5 cellular contexts compared by ENCODE assay signal in the genomic region with DNA sequence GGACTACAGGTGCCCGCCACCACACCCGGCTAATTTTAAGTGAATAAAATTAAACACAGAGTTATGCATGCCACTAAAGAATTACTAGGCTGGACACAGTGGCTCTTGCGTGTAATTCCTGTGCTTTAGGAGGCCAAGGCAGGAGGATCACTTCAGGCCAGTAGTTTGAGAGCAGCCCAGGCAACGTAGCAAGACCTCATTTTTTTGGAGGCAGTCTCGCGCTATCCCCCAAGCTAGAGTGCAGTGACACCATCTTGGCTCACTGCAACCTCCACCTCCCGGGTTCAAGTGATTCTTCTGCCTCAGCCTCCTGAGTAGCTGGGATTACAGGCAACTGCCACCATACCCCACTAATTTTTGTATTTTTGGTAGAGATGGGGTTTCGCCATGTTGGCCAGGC. TPM values are rescaled to one million over a fixed set of nuclear protein-coding genes. Genes with fewer than 3 reads are reported as not detected.
DNase-seq lines count a peak whose midpoint lies in the region; ATAC-seq, FAIRE-seq and TF ChIP-seq lines count a peak whose summit lies in the region.
"Not testable (repeated sequence)": the region's sequence is repeated elsewhere in the genome, so short reads cannot be mapped to it uniquely, and the experiment has no call there.

No MANE protein-coding gene starts in this region.

- TF ChIP-seq RAD21 in K562 (CRISPR knock-in tag; conservative IDR thresholded peaks at IDR 0.05 in 1 of 2, IDR thresholded peaks at IDR 0.05 in 1 of 2): not testable (repeated sequence)

- H3K27me3 ChIP-seq in CD4-positive, CD25-positive, alpha-beta regulatory T cell (ENCODE audit: control insufficient read depth, insufficient read depth, low read length); K562 (ENCODE audit: control insufficient read depth in 2 of 2, insufficient read depth in 2 of 2, low read length in 2 of 2); psoas muscle (ENCODE audit: insufficient read depth in 3 of 3, low read length in 2 of 3): not testable (repeated sequence)

- peaks cover 7 to 39% (median 26%) of the 10 kb centered on the region in 4 donors for H3K4me1 Mint-ChIP-seq in CD4-positive, CD25-positive, alpha-beta regulatory T cell
- peaks cover 31% of the 10 kb centered on the region for H3K4me1 Mint-ChIP-seq in activated T-cell treated with anti-CD3 and anti-CD28 coated beads, Interleukin-2, amount 50 U/mL, for 24 hours (ENCODE audit: low read depth)

- CTCF ChIA-PET in RWPE1 (lab: Yijun Ruan, JAX) (interaction anchor here (0.6 kb wide), 1 partner anchor 26 kb away, joined by 3 read pairs; no protein-coding TSS in a partner anchor), K562 (lab: Yijun Ruan, JAX; ENCODE audit: low intra/inter-chr PET ratio) (interaction anchor here (0.6 kb wide), 1 partner anchor 374 kb away, joined by 3 read pairs; no protein-coding TSS in a partner anchor)

- TF ChIP-seq CTCF in RWPE1 (conservative IDR thresholded peaks at IDR 0.05; ENCODE audit: low read depth); K562 (IDR thresholded peaks at IDR 0.05 in 2 of 3, conservative IDR thresholded peaks at IDR 0.05 in 1 of 3; ENCODE audit: insufficient read depth in 2 of 3, low read depth in 1 of 3, low read length in 3 of 3); psoas muscle (IDR thresholded peaks at IDR 0.05): not testable (repeated sequence)

- TF ChIP-seq POLR2A in K562 (conservative IDR thresholded peaks at IDR 0.05): not testable (repeated sequence)

- FAIRE-seq in K562 (lab: Jason Lieb, UNC): not testable (repeated sequence)

- intact Hi-C loops in K562 (cut with micrococcal nuclease); psoas muscle (cut with DNase I): not testable (repeated sequence)

- peak overlapping the region; percentile 10 for H3K27ac ChIP-seq in CD4-positive, CD25-positive, alpha-beta regulatory T cell (ENCODE audit: insufficient read depth, low read length, poor library complexity, severe bottlenecking)
- H3K27ac ChIP-seq in RWPE1: peak overlapping the region; percentile 50
- H3K27ac ChIP-seq in K562 (ENCODE audit: extremely low read depth, low read depth, low read length): not testable (repeated sequence)
- peak overlapping the region; percentile 26 for H3K27ac ChIP-seq in psoas muscle

- WGBS in K562 (ENCODE audit: insufficient coverage, low coverage, missing lambda C conversion rate): 92% methylated on average over 8 of the region's 8 CpGs
- WGBS in psoas muscle, 3 donors: 92 to 97% (median 93%) methylated on average over 8 of the region's 8 CpGs

- not testable (repeated sequence) for H3K9me3 ChIP-seq in CD4-positive, CD25-positive, alpha-beta regulatory T cell (ENCODE audit: control insufficient read depth in 2 of 2, low read length in 2 of 2); K562 (replicated peaks; ENCODE audit: control insufficient read depth, insufficient read depth, low read depth, low read length); psoas muscle

- not testable (repeated sequence) for TF ChIP-seq EP300 in K562 (IDR thresholded peaks at IDR 0.05; ENCODE audit: low read length)

- DNase-seq in CD4-positive, CD25-positive, alpha-beta regulatory T cell; RWPE1 (ENCODE audit: low spot score); activated T-cell treated with anti-CD3 and anti-CD28 coated beads, Interleukin-2, amount 50 U/mL, for 24 hours; K562 (ENCODE audit: extremely low read depth in 1 of 4, low spot score in 3 of 4); psoas muscle: not testable (repeated sequence)

- peaks cover 34% of the 10 kb centered on the region for H3K36me3 ChIP-seq in CD4-positive, CD25-positive, alpha-beta regulatory T cell (ENCODE audit: control insufficient read depth, insufficient read depth, low read length)
- peaks cover 35% of the 10 kb centered on the region for H3K36me3 ChIP-seq in K562 (ENCODE audit: control insufficient read depth, insufficient read depth, low read length)
- peaks cover 4 to 61% of the 10 kb centered on the region in 2 donors for H3K36me3 ChIP-seq in psoas muscle (ENCODE audit: insufficient read depth in 1 of 2, low read depth in 1 of 2)

- peaks cover 10% of the 10 kb centered on the region for H3K4me1 ChIP-seq in CD4-positive, CD25-positive, alpha-beta regulatory T cell (ENCODE audit: control insufficient read depth, insufficient read depth, low read length, poor library complexity, severe bottlenecking)
- not testable (repeated sequence) for H3K4me1 ChIP-seq in K562 (replicated peaks in 1 of 2; ENCODE audit: control insufficient read depth in 2 of 2, insufficient read depth in 2 of 2, low read length in 2 of 2)
- peaks cover 29% of the 10 kb centered on the region for H3K4me1 ChIP-seq in psoas muscle

- POLR2A ChIA-PET in RWPE1 (lab: Yijun Ruan, JAX; ENCODE audit: low non-redundant PET): not testable (repeated sequence)
- POLR2A ChIA-PET in K562 (lab: Yijun Ruan, JAX): interaction anchor here (0.6 to 1.9 kb wide), 5 partner anchors 11 to 84 kb away, joined by 3 to 7 read pairs (median 3); partner anchors contain the start of gene COPG1

- not testable (repeated sequence) for H2AFZ ChIP-seq in K562 (ENCODE audit: low read depth, low read length)

- H3K9ac ChIP-seq in K562 (ENCODE audit: insufficient read depth in 1 of 2, low read depth in 2 of 2, low read length in 2 of 2): not testable (repeated sequence)

- H3K79me2 ChIP-seq in K562 (ENCODE audit: control insufficient read depth, insufficient read depth, low read length): peaks cover 15% of the 10 kb centered on the region

- not testable (repeated sequence) for H3K4me2 ChIP-seq in K562 (ENCODE audit: insufficient read depth, low read length)

- ATAC-seq in CD4-positive, CD25-positive, alpha-beta regulatory T cell (ENCODE audit: low read depth in 2 of 2); K562; psoas muscle: not testable (repeated sequence)

- H3K4me3 ChIP-seq in CD4-positive, CD25-positive, alpha-beta regulatory T cell (ENCODE audit: low read depth, low read length); K562; psoas muscle: not testable (repeated sequence)

- not testable (repeated sequence) for H3K27ac Mint-ChIP-seq in CD4-positive, CD25-positive, alpha-beta regulatory T cell
- peak overlapping the region; percentile 22 for H3K27ac Mint-ChIP-seq in activated T-cell treated with anti-CD3 and anti-CD28 coated beads, Interleukin-2, amount 50 U/mL, for 24 hours

- H3K36me3 Mint-ChIP-seq in CD4-positive, CD25-positive, alpha-beta regulatory T cell: peaks cover 26% of the 10 kb centered on the region
- H3K36me3 Mint-ChIP-seq in activated T-cell treated with anti-CD3 and anti-CD28 coated beads, Interleukin-2, amount 50 U/mL, for 24 hours (ENCODE audit: low read depth): peaks cover 75% of the 10 kb centered on the region

- in situ Hi-C loops in K562 (cut with MboI): not testable (repeated sequence)

- H4K20me1 ChIP-seq in K562 (replicated peaks; ENCODE audit: control insufficient read depth, insufficient read depth, low read length): not testable (repeated sequence)

- not testable (repeated sequence) for H3K9me3 Mint-ChIP-seq in CD4-positive, CD25-positive, alpha-beta regulatory T cell; activated T-cell treated with anti-CD3 and anti-CD28 coated beads, Interleukin-2, amount 50 U/mL, for 24 hours

- not testable (repeated sequence) for BruUV-seq in K562 (replicated peaks; lab: Mats Ljungman, UMichigan)

- not testable (repeated sequence) for H3K9me1 ChIP-seq in K562 (ENCODE audit: control insufficient read depth, insufficient read depth, low read length)

- H3K4me3 Mint-ChIP-seq in CD4-positive, CD25-positive, alpha-beta regulatory T cell: peak overlapping the region in 1 of 4 donors; percentile 60
- not testable (repeated sequence) for H3K4me3 Mint-ChIP-seq in activated T-cell treated with anti-CD3 and anti-CD28 coated beads, Interleukin-2, amount 50 U/mL, for 24 hours

- H3K27me3 Mint-ChIP-seq in CD4-positive, CD25-positive, alpha-beta regulatory T cell; activated T-cell treated with anti-CD3 and anti-CD28 coated beads, Interleukin-2, amount 50 U/mL, for 24 hours: not testable (repeated sequence)

RNA-seq across cellular contexts. Expression of gene ISY1, which starts 4.7 kb away (rescaled TPM):
- 45.8 TPM for total RNA-seq in CD4-positive, CD25-positive, alpha-beta regulatory T cell
- 100 to 1,000 TPM in 1 of 4 donors, 10 to 100 TPM in 3; 84.2 to 109 (median 88.2) TPM for polyA plus RNA-seq in CD4-positive, CD25-positive, alpha-beta regulatory T cell
- 6.4 and 9.0 TPM in 2 replicates for total RNA-seq in K562 (2011; cell fraction: chromatin; rRNA removed; ENCODE audit: low replicate concordance)
- 3.6 and 4.8 TPM in 2 replicates for total RNA-seq in K562 (2011; cell fraction: nucleolus; rRNA removed)
- total RNA-seq in K562 (2011; cell fraction: nucleoplasm; rRNA removed): 5.1 and 7.9 TPM in 2 replicates
- total RNA-seq in K562 (2014; rRNA removed): 30.1 and 31.6 TPM in 2 replicates
- total RNA-seq in K562 (2014; rRNA removed; fragmentation: Illumina TruSeq; extraction: Trizol): 37.7 and 45.3 TPM in 2 replicates
- total RNA-seq in K562 (2015; rRNA removed; fragmentation: Illumina TruSeq; extraction: Trizol): 32.8 and 39.0 TPM in 2 replicates
- 26.1 and 29.6 TPM in 2 replicates for total RNA-seq in K562 (2021)
- polyA plus RNA-seq in K562 (2011; rRNA removed): 27.8 and 32.9 TPM in 2 replicates
- 42.7 and 44.7 TPM in 2 replicates for polyA plus RNA-seq in K562 (2011; cell fraction: cytosol; rRNA removed)
- 5.8 and 6.4 TPM in 2 replicates for polyA plus RNA-seq in K562 (2011; cell fraction: nucleus; rRNA removed)
- polyA plus RNA-seq in K562 (2012): 27.8 and 32.1 TPM in 2 replicates
- polyA plus RNA-seq in K562 (2014; fragmentation: Illumina TruSeq; extraction: Trizol): 22.4 and 27.0 TPM in 2 replicates
- 10 to 100 TPM; 41.9 to 50.0 TPM for polyA plus RNA-seq in K562 (2014; fragmentation: Nextera tagmentation; extraction: Ambion mirVana)
- 23.4 and 23.5 TPM in 2 replicates for polyA plus RNA-seq in K562 (2014; rRNA removed)
- 18.0 and 19.9 TPM in 2 replicates for polyA minus RNA-seq in K562 (2011; rRNA and poly(A)+ RNA removed)
- 12.8 and 16.4 TPM in 2 replicates for polyA minus RNA-seq in K562 (2011; cell fraction: cytosol; rRNA and poly(A)+ RNA removed)
- 5.4 and 6.1 TPM in 2 replicates for polyA minus RNA-seq in K562 (2011; cell fraction: nucleus; rRNA and poly(A)+ RNA removed)
- 10 to 100 TPM; 25.9 to 39.3 (median 31.7) TPM for total RNA-seq in psoas muscle
- polyA plus RNA-seq in psoas muscle: 10 to 100 TPM; 27.6 to 56.0 (median 42.8) TPM

RNA-seq across cellular contexts. Expression of gene CNBP, which starts 18.1 kb away (rescaled TPM):
- 278 TPM for total RNA-seq in CD4-positive, CD25-positive, alpha-beta regulatory T cell
- 1,000 to 10,000 TPM; 1,048 to 1,097 (median 1,094) TPM for polyA plus RNA-seq in CD4-positive, CD25-positive, alpha-beta regulatory T cell
- 92.9 and 163 TPM in 2 replicates for total RNA-seq in K562 (2011; cell fraction: chromatin; rRNA removed; ENCODE audit: low replicate concordance)
- 61.9 and 72.2 TPM in 2 replicates for total RNA-seq in K562 (2011; cell fraction: nucleolus; rRNA removed)
- total RNA-seq in K562 (2011; cell fraction: nucleoplasm; rRNA removed): 89.3 and 110 TPM in 2 replicates
- total RNA-seq in K562 (2014; rRNA removed): 283 and 284 TPM in 2 replicates
- 338 and 375 TPM in 2 replicates for total RNA-seq in K562 (2014; rRNA removed; fragmentation: Illumina TruSeq; extraction: Trizol)
- 321 and 348 TPM in 2 replicates for total RNA-seq in K562 (2015; rRNA removed; fragmentation: Illumina TruSeq; extraction: Trizol)
- 331 and 354 TPM in 2 replicates for total RNA-seq in K562 (2021)
- 387 and 478 TPM in 2 replicates for polyA plus RNA-seq in K562 (2011; rRNA removed)
- polyA plus RNA-seq in K562 (2011; cell fraction: cytosol; rRNA removed): 251 and 375 TPM in 2 replicates
- 114 and 190 TPM in 2 replicates for polyA plus RNA-seq in K562 (2011; cell fraction: nucleus; rRNA removed)
- 291 and 314 TPM in 2 replicates for polyA plus RNA-seq in K562 (2012)
- 390 and 412 TPM in 2 replicates for polyA plus RNA-seq in K562 (2014; fragmentation: Illumina TruSeq; extraction: Trizol)
- 100 to 1,000 TPM; 708 to 717 TPM for polyA plus RNA-seq in K562 (2014; fragmentation: Nextera tagmentation; extraction: Ambion mirVana)
- polyA plus RNA-seq in K562 (2014; rRNA removed): 404 and 421 TPM in 2 replicates
- 394 and 432 TPM in 2 replicates for polyA minus RNA-seq in K562 (2011; rRNA and poly(A)+ RNA removed)
- polyA minus RNA-seq in K562 (2011; cell fraction: cytosol; rRNA and poly(A)+ RNA removed): 139 and 145 TPM in 2 replicates
- polyA minus RNA-seq in K562 (2011; cell fraction: nucleus; rRNA and poly(A)+ RNA removed): 33.1 and 62.2 TPM in 2 replicates
- 100 to 1,000 TPM; 754 to 850 (median 816) TPM for total RNA-seq in psoas muscle
- 100 to 1,000 TPM; 423 to 678 (median 575) TPM for polyA plus RNA-seq in psoas muscle

RNA-seq across cellular contexts. Expression of gene RAB43, which starts 44.0 kb away (rescaled TPM):
- total RNA-seq in CD4-positive, CD25-positive, alpha-beta regulatory T cell: 57.2 TPM
- polyA plus RNA-seq in CD4-positive, CD25-positive, alpha-beta regulatory T cell: 10 to 100 TPM; 14.5 to 21.9 (median 19.1) TPM
- total RNA-seq in K562 (2011; cell fraction: chromatin; rRNA removed; ENCODE audit: low replicate concordance): 1.8 and 11.3 TPM in 2 replicates
- total RNA-seq in K562 (2011; cell fraction: nucleolus; rRNA removed): 6.7 and 7.5 TPM in 2 replicates
- total RNA-seq in K562 (2011; cell fraction: nucleoplasm; rRNA removed): 4.0 and 6.0 TPM in 2 replicates
- total RNA-seq in K562 (2014; rRNA removed) (3.2 and 4.1 TPM in 2 replicates), K562 (2014; rRNA removed; fragmentation: Illumina TruSeq; extraction: Trizol) (not detected in 2 replicates), K562 (2015; rRNA removed; fragmentation: Illumina TruSeq; extraction: Trizol) (0.57 and 1.1 TPM in 2 replicates), K562 (2021) (5.4 and 6.8 TPM in 2 replicates), psoas muscle (1 to 10 TPM; 1.6 to 5.1 (median 2.6) TPM)
- polyA plus RNA-seq in K562 (2011; rRNA removed) (1.7 and 2.5 TPM in 2 replicates), K562 (2014; fragmentation: Illumina TruSeq; extraction: Trizol) (1.4 TPM in 1 of 2 replicates, not detected in the other), K562 (2014; fragmentation: Nextera tagmentation; extraction: Ambion mirVana) (under 1 TPM; 0.04 to 0.07 TPM), K562 (2014; rRNA removed) (2.9 and 3.8 TPM in 2 replicates), psoas muscle (1 to 10 TPM in 2 of 3 donors, under 1 TPM in 1; 0.62 to 1.3 (median 1.2) TPM)
- 2.9 and 5.1 TPM in 2 replicates for polyA plus RNA-seq in K562 (2011; cell fraction: cytosol; rRNA removed)
- polyA plus RNA-seq in K562 (2011; cell fraction: nucleus; rRNA removed): 9.6 and 11.4 TPM in 2 replicates
- polyA plus RNA-seq in K562 (2012): 2.9 and 15.6 TPM in 2 replicates
- 0.24 and 0.88 TPM in 2 replicates for polyA minus RNA-seq in K562 (2011; rRNA and poly(A)+ RNA removed)
- polyA minus RNA-seq in K562 (2011; cell fraction: cytosol; rRNA and poly(A)+ RNA removed): 1.5 and 2.3 TPM in 2 replicates
- 2.8 and 3.2 TPM in 2 replicates for polyA minus RNA-seq in K562 (2011; cell fraction: nucleus; rRNA and poly(A)+ RNA removed)
